ENCODE assay signal across 1 cellular context in the genomic region with DNA sequence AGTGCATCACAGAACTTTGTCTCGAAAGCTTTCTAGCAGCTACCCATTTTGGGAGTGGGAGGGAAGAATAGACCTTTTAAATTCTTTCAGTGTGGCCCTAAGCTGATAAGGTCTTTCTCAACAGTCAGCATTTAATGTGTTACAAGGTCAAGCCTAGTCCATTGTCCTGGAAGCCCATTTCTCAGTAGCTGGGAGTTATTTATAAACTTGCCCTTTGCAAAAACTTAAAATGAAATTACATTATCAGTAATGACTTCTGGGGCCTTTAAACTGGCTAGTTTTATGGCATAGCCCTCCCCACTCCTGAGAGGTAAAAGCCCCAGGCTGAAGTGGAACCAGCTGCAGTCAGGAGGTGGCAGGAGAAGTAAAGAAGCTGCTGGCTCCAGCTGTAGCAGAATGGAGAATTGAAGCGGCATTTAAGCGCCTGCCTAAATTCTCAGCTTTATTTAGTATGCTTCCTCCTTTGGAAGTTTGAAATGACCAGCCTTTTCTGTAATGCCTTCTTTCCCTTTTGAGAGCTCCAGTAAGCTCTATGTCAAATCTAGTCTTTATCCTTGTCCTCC.
A peak's percentile ranks its signal among the peaks of the same experiment; 100 is the strongest.
TF ChIP-seq lines count a peak whose summit lies in the region.

No MANE protein-coding gene starts in this region.

TF ChIP-seq in K562, 482 proteins besides CTCF, POLR2A, EP300 and RAD21 (continued from another document and continues in another):
- TF ChIP-seq ZKSCAN8 (CRISPR knock-in tag; IDR thresholded peaks at IDR 0.05) = no peak
- TF ChIP-seq CEBPZ (IDR thresholded peaks at IDR 0.05; ENCODE audit: borderline replicate concordance, low read depth, low read length) = no peak
- TF ChIP-seq, protein P1, sequence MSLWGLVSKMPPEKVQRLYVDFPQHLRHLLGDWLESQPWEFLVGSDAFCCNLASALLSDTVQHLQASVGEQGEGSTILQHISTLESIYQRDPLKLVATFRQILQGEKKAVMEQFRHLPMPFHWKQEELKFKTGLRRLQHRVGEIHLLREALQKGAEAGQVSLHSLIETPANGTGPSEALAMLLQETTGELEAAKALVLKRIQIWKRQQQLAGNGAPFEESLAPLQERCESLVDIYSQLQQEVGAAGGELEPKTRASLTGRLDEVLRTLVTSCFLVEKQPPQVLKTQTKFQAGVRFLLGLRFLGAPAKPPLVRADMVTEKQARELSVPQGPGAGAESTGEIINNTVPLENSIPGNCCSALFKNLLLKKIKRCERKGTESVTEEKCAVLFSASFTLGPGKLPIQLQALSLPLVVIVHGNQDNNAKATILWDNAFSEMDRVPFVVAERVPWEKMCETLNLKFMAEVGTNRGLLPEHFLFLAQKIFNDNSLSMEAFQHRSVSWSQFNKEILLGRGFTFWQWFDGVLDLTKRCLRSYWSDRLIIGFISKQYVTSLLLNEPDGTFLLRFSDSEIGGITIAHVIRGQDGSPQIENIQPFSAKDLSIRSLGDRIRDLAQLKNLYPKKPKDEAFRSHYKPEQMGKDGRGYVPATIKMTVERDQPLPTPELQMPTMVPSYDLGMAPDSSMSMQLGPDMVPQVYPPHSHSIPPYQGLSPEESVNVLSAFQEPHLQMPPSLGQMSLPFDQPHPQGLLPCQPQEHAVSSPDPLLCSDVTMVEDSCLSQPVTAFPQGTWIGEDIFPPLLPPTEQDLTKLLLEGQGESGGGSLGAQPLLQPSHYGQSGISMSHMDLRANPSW (CRISPR knock-in tag; IDR thresholded peaks at IDR 0.05) = no peak
- TF ChIP-seq CTBP1 (IDR thresholded peaks at IDR 0.05; ENCODE audit: borderline replicate concordance) = peak; percentile 35; the same call in 1 of the 2 replicates
- TF ChIP-seq PURB (CRISPR knock-in tag; IDR thresholded peaks at IDR 0.05; ENCODE audit: low read depth) = no peak
- no peak for TF ChIP-seq HDGF (IDR thresholded peaks at IDR 0.05)
- TF ChIP-seq CEBPB (tag; IDR thresholded peaks at IDR 0.05) = peak; percentile 80
- no peak for TF ChIP-seq TEAD2 (tag; IDR thresholded peaks at IDR 0.05)
- peak; percentile 54 for TF ChIP-seq DACH1 (IDR thresholded peaks at IDR 0.05; ENCODE audit: partially characterized antibody)
- peak; percentile 48; the same call in 1 of the 2 replicates for TF ChIP-seq MTA3 (IDR thresholded peaks at IDR 0.05; ENCODE audit: borderline replicate concordance)
- no peak for TF ChIP-seq HES1 (IDR thresholded peaks at IDR 0.05; ENCODE audit: low read depth)
- TF ChIP-seq HCFC1 (IDR thresholded peaks at IDR 0.05; ENCODE audit: low read depth, low read length) = 0 out of 2 replicates have a peak, but pooled peaks have one; percentile 9
- TF ChIP-seq RBBP5 (IDR thresholded peaks at IDR 0.05; ENCODE audit: borderline replicate concordance, insufficient read depth, low read length, poor library complexity, severe bottlenecking) = no peak
- no peak for TF ChIP-seq PYGO2 (tag; IDR thresholded peaks at IDR 0.05)
- 0 out of 2 replicates have a peak, but pooled peaks have one; percentile 52 for TF ChIP-seq GTF2E2 (tag; IDR thresholded peaks at IDR 0.05)
- no peak for TF ChIP-seq KDM2B (CRISPR knock-in tag; IDR thresholded peaks at IDR 0.05)
- TF ChIP-seq JUN (IDR thresholded peaks at IDR 0.05; ENCODE audit: borderline replicate concordance, low read depth, low read length) = no peak
- TF ChIP-seq JUN (CRISPR knock-in tag; IDR thresholded peaks at IDR 0.05; ENCODE audit: borderline replicate concordance) = no peak
- no peak for TF ChIP-seq CREB1 (IDR thresholded peaks at IDR 0.05)
- TF ChIP-seq CREB1 (CRISPR knock-in tag; IDR thresholded peaks at IDR 0.05) = no peak
- peak; percentile 34; the same call in 1 of the 2 replicates for TF ChIP-seq EP400 (IDR thresholded peaks at IDR 0.05)
- TF ChIP-seq SFPQ (IDR thresholded peaks at IDR 0.05; ENCODE audit: low read depth, low read length) = no peak
- TF ChIP-seq POLR2H (tag; IDR thresholded peaks at IDR 0.05; ENCODE audit: low read depth) = peak; percentile 28; the same call in 1 of the 2 replicates
- TF ChIP-seq HLTF (IDR thresholded peaks at IDR 0.05) = no peak
- no peak for TF ChIP-seq ZEB2 (IDR thresholded peaks at IDR 0.05)
- TF ChIP-seq ZNF274 (IDR thresholded peaks at IDR 0.05; ENCODE audit: borderline replicate concordance, low read depth, low read length) = no peak
- TF ChIP-seq JUND (IDR thresholded peaks at IDR 0.05; ENCODE audit: borderline replicate concordance, low read depth, low read length) = no peak; the same call in 1 of the 2 replicates
- TF ChIP-seq JUND (tag; IDR thresholded peaks at IDR 0.05; ENCODE audit: borderline replicate concordance, low read depth, low read length) = no peak; the same call in 2 of the 3 replicates
- TF ChIP-seq ZNF224 (CRISPR knock-in tag; IDR thresholded peaks at IDR 0.05) = no peak
- TF ChIP-seq NCOA1 (IDR thresholded peaks at IDR 0.05; ENCODE audit: low read depth) = peak; percentile 78; the same call in 1 of the 2 replicates
- TF ChIP-seq RBM17 (IDR thresholded peaks at IDR 0.05; ENCODE audit: borderline replicate concordance, low read depth, low read length) = no peak
- TF ChIP-seq, protein P2, sequence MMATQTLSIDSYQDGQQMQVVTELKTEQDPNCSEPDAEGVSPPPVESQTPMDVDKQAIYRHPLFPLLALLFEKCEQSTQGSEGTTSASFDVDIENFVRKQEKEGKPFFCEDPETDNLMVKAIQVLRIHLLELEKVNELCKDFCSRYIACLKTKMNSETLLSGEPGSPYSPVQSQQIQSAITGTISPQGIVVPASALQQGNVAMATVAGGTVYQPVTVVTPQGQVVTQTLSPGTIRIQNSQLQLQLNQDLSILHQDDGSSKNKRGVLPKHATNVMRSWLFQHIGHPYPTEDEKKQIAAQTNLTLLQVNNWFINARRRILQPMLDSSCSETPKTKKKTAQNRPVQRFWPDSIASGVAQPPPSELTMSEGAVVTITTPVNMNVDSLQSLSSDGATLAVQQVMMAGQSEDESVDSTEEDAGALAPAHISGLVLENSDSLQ (IDR thresholded peaks at IDR 0.05) = no peak
- no peak for TF ChIP-seq ZNF184 (CRISPR knock-in tag; IDR thresholded peaks at IDR 0.05)
- TF ChIP-seq, protein P3, sequence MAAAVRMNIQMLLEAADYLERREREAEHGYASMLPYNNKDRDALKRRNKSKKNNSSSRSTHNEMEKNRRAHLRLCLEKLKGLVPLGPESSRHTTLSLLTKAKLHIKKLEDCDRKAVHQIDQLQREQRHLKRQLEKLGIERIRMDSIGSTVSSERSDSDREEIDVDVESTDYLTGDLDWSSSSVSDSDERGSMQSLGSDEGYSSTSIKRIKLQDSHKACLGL (CRISPR knock-in tag; IDR thresholded peaks at IDR 0.05; ENCODE audit: borderline replicate concordance, poor library complexity, severe bottlenecking) = no peak
- TF ChIP-seq, protein P4, sequence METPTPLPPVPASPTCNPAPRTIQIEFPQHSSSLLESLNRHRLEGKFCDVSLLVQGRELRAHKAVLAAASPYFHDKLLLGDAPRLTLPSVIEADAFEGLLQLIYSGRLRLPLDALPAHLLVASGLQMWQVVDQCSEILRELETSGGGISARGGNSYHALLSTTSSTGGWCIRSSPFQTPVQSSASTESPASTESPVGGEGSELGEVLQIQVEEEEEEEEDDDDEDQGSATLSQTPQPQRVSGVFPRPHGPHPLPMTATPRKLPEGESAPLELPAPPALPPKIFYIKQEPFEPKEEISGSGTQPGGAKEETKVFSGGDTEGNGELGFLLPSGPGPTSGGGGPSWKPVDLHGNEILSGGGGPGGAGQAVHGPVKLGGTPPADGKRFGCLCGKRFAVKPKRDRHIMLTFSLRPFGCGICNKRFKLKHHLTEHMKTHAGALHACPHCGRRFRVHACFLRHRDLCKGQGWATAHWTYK (CRISPR knock-in tag; IDR thresholded peaks at IDR 0.05) = peak; percentile 33; the same call in 1 of the 2 replicates
- TF ChIP-seq RCOR1 (IDR thresholded peaks at IDR 0.05; ENCODE audit: borderline replicate concordance in 1 of 2, low read depth in 2 of 2, low read length in 2 of 2) = peak in 1 of 2 experiments; percentile 41; a peak in 1 of 4 replicates
- TF ChIP-seq RAD51 (IDR thresholded peaks at IDR 0.05; ENCODE audit: borderline replicate concordance, low read depth) = no peak
- no peak for TF ChIP-seq ETV1 (tag; conservative IDR thresholded peaks at IDR 0.05; ENCODE audit: low read depth)
- TF ChIP-seq GATAD2A (IDR thresholded peaks at IDR 0.05) = 0 out of 2 replicates have a peak, but pooled peaks have one; percentile 64
- no peak for TF ChIP-seq SIN3B (IDR thresholded peaks at IDR 0.05; ENCODE audit: low read depth)
- TF ChIP-seq, protein P5, sequence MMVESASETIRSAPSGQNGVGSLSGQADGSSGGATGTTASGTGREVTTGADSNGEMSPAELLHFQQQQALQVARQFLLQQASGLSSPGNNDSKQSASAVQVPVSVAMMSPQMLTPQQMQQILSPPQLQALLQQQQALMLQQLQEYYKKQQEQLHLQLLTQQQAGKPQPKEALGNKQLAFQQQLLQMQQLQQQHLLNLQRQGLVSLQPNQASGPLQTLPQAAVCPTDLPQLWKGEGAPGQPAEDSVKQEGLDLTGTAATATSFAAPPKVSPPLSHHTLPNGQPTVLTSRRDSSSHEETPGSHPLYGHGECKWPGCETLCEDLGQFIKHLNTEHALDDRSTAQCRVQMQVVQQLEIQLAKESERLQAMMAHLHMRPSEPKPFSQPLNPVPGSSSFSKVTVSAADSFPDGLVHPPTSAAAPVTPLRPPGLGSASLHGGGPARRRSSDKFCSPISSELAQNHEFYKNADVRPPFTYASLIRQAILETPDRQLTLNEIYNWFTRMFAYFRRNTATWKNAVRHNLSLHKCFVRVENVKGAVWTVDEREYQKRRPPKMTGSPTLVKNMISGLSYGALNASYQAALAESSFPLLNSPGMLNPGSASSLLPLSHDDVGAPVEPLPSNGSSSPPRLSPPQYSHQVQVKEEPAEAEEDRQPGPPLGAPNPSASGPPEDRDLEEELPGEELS (CRISPR knock-in tag; IDR thresholded peaks at IDR 0.05; ENCODE audit: borderline replicate concordance) = no peak
- TF ChIP-seq TOE1 (IDR thresholded peaks at IDR 0.05; ENCODE audit: borderline replicate concordance) = 0 out of 2 replicates have a peak, but pooled peaks have one; percentile 24
- no peak for TF ChIP-seq TOE1 (CRISPR knock-in tag; IDR thresholded peaks at IDR 0.05; ENCODE audit: borderline replicate concordance, low read depth)
- no peak for TF ChIP-seq SIRT6 (IDR thresholded peaks at IDR 0.05; ENCODE audit: low read depth, low read length)
- no peak for TF ChIP-seq ZNF280B (CRISPR knock-in tag; IDR thresholded peaks at IDR 0.05)
- no peak for TF ChIP-seq HINFP (tag; conservative IDR thresholded peaks at IDR 0.05; ENCODE audit: low read depth)
